In genomic region chr20:29327600-29328420, GRCh38 we compare ENCODE assay signal across 8 cellular contexts.
DNase-seq lines count a peak whose midpoint lies in the region; ATAC-seq, FAIRE-seq and TF ChIP-seq lines count a peak whose summit lies in the region.
"Not testable (repeated sequence)": the region's sequence is repeated elsewhere in the genome, so short reads cannot be mapped to it uniquely, and the experiment has no call there.

No MANE protein-coding gene starts in this region.

- POLR2A ChIA-PET in T-cell (lab: Charles Lee), result not testable (repeated sequence)

- H3K4me3 Mint-ChIP-seq in T-cell, result peak overlapping the region in 1 of 3 donors; percentile 3

- ATAC-seq in T-cell (replicated peaks in 1 of 4), result peak in 1 of 4 experiments; percentile 47

- peak; percentile 18 for TF ChIP-seq CTCF in coronary artery (IDR thresholded peaks at IDR 0.05)

- not testable (repeated sequence) for FAIRE-seq in urothelium cell line (lab: Jason Lieb, UNC)

- CTCF ChIA-PET in T-cell (lab: Charles Lee), result interaction anchor here in 1 of 2 donors (1.0 kb wide), 1 partner anchor 1049 kb away, joined by 4 read pairs; no protein-coding TSS in a partner anchor

- not testable (repeated sequence) for H3K27ac Mint-ChIP-seq in T-cell

- not testable (repeated sequence) for H3K27ac ChIP-seq in coronary artery

- peaks cover 0 to 16% (median 6%) of the 10 kb centered on the region in 3 donors for H3K4me1 Mint-ChIP-seq in T-cell

- H3K4me3 ChIP-seq in Jurkat, Clone E6-1 (ENCODE audit: low read length); coronary artery: not testable (repeated sequence)

- peaks cover 29 to 34% (median 29%) of the 10 kb centered on the region in 3 donors for H3K9me3 Mint-ChIP-seq in T-cell

- not testable (repeated sequence) for H3K36me3 Mint-ChIP-seq in T-cell

- not testable (repeated sequence) for H3K27me3 Mint-ChIP-seq in T-cell

- DNase-seq in DMS53 (lab: John Stamatoyannopoulos, UW) (peak; percentile 12), NCI-H526 (lab: John Stamatoyannopoulos, UW) (peak; percentile 36 to 62), T-cell (peak in 21 of 34 experiments; percentile 15 to 62 (median 28)), activated T-cell treated with anti-CD3 and anti-CD28 coated beads for 48 hours (ENCODE audit: low read depth) (peak; percentile 40), myocyte (ENCODE audit: low read depth) (peak; percentile 7), urothelium cell line (ENCODE audit: low spot score) (peak; percentile 59)
- DNase-seq in Jurkat, Clone E6-1 (ENCODE audit: low read depth, low spot score), result peak; percentile 41
- not testable (repeated sequence) for DNase-seq in coronary artery (ENCODE audit: low spot score)
